In the genomic region with DNA sequence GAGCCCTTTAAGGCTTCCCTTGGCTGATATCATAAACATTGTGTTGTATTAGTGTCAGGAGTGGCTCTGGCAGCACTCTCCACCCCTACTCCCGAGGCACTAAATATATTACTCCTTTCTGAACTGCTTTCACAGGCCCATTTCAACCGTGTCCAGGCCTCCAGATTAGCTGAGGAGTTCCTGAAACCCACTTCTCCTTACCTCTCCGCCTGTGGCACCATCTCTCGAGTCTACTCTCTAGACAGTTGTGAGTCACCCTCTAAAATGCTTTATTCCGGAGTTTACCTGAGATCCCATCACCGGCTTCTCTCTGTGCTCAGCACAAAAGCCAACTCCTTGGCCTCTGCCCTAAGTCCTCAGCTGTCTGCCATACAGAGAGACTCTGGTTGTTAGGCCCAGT, we compare ENCODE assay signal across 16 cellular contexts. TPM values are rescaled to one million over a fixed set of nuclear protein-coding genes. Genes with fewer than 3 reads are reported as not detected.
DNase-seq lines count a peak whose midpoint lies in the region; ATAC-seq and TF ChIP-seq lines count a peak whose summit lies in the region.
"Had no signal": no experiment of that assay in that cellular context is flagged by ENCODE, and none has a peak within 500 bp of the region (broad histone marks: within the 10 kb centered on the region; RNA-seq: fewer than 3 reads in every experiment).

No MANE protein-coding gene starts in this region.

- peaks cover under 1% of the 10 kb centered on the region for H3K4me1 Mint-ChIP-seq in activated CD4-positive, alpha-beta memory T cell treated with anti-CD3 and anti-CD28 coated beads for 36 hours (ENCODE audit: low read depth)

- no peaks in the 10 kb centered on the region for H3K27me3 Mint-ChIP-seq in activated CD4-positive, alpha-beta memory T cell treated with anti-CD3 and anti-CD28 coated beads for 36 hours
- H3K27me3 Mint-ChIP-seq: memory B cell had no signal

- no peaks in the 10 kb centered on the region for H3K79me2 ChIP-seq in osteoblast (ENCODE audit: insufficient read depth, low read length)

- H3K27ac Mint-ChIP-seq in activated CD4-positive, alpha-beta memory T cell treated with anti-CD3 and anti-CD28 coated beads for 36 hours, result no peak overlapping the region
- H3K27ac Mint-ChIP-seq: memory B cell; stimulated activated effector memory CD8-positive, alpha-beta T cell treated with anti-CD3 and anti-CD28 coated beads, Interleukin-12 subunit alpha, Interleukin-12 subunit beta, amount 100 ng/mL, for 72 hours had no signal

- H3K27me3 ChIP-seq in osteoblast (ENCODE audit: insufficient read depth, low read length) (no peaks in the 10 kb centered on the region), uterus (no peaks in the 10 kb centered on the region), A673 (replicated peaks; ENCODE audit: insufficient read depth, low read depth, low read length, poor library complexity) (no peaks in the 10 kb centered on the region)
- H3K27me3 ChIP-seq: BLaER1 treated with 17β-estradiol and CSF1 and Interleukin-3, amounts not matched to agents 10 nM and 100 nM; foreskin keratinocyte had no signal

- no TSS peak for BruUV-seq in A673 (replicated peaks; lab: Mats Ljungman, UMichigan)

- no peaks in the 10 kb centered on the region for H4K20me1 ChIP-seq in osteoblast (ENCODE audit: insufficient read depth, low read length)
- H4K20me1 ChIP-seq: BLaER1 treated with 17β-estradiol and CSF1 and Interleukin-3, amounts not matched to agents 10 nM and 100 nM had no signal

- H3K9me3 Mint-ChIP-seq in activated CD4-positive, alpha-beta memory T cell treated with anti-CD3 and anti-CD28 coated beads for 36 hours, result no peaks in the 10 kb centered on the region
- H3K9me3 Mint-ChIP-seq: memory B cell; stimulated activated effector memory CD8-positive, alpha-beta T cell treated with anti-CD3 and anti-CD28 coated beads, Interleukin-12 subunit alpha, Interleukin-12 subunit beta, amount 100 ng/mL, for 72 hours had no signal

- WGBS in adipose tissue, 3 donors, result 74 to 83% (median 81%) methylated on average over 6 of the region's 6 CpGs

- CTCF ChIA-PET in activated CD4-positive, alpha-beta memory T cell treated with anti-CD3 and anti-CD28 coated beads for 36 hours (lab: Charles Lee), result interaction anchor here (1.0 kb wide), 1 partner anchor 45 kb away, joined by 3 read pairs; no protein-coding TSS in a partner anchor
- CTCF ChIA-PET in A673 (lab: Charles Lee), result no interaction called here

- TF ChIP-seq CTCF in osteoblast (IDR thresholded peaks at IDR 0.05; ENCODE audit: extremely low read depth, low read depth, low read length), result no peak
- no peak for TF ChIP-seq CTCF in uterus (IDR thresholded peaks at IDR 0.05)
- no peak for TF ChIP-seq CTCF in A673 (conservative IDR thresholded peaks at IDR 0.05; ENCODE audit: low read depth, low read length)

- intact Hi-C loops in left cardiac atrium (cut with DNase I) (no loop called here), uterus (cut with DNase I; ENCODE audit: low total_unique reads) (no loop called here), A673 (cut with micrococcal nuclease; ENCODE audit: unreplicated experiment) (no loop called here)
- intact Hi-C loops in activated CD4-positive, alpha-beta memory T cell treated with anti-CD3 and anti-CD28 coated beads for 36 hours (cut with micrococcal nuclease), result no loop called here

- no peak for DNase-seq in left cardiac atrium
- DNase-seq in osteoblast (ENCODE audit: insufficient read length, low spot score, missing footprints), result peak; percentile 67
- DNase-seq in uterus, result peak; percentile 31 to 56
- DNase-seq in NCI-H2081 treated with DMSO at 0.1 percent for 48 hours (lab: John Stamatoyannopoulos, UW), result no peak
- no peak for DNase-seq in activated CD4-positive, alpha-beta memory T cell treated with anti-CD3 and anti-CD28 coated beads for 36 hours
- DNase-seq in A673 (ENCODE audit: low spot score), result no peak
- DNase-seq: activated CD8-positive, alpha-beta memory T cell treated with anti-CD3 and anti-CD28 coated beads, Interleukin-2, amount 50 U/mL, for 4 hours; activated naive CD4-positive, alpha-beta T cell treated with anti-CD3 and anti-CD28 coated beads, Interleukin-2, amount 50 U/mL, for 16 hours; caudate nucleus; foreskin keratinocyte; NCI-H1092 had no signal

- no peak overlapping the region for H3K4me2 ChIP-seq in osteoblast (ENCODE audit: insufficient read depth, low read length)
- H3K4me2 ChIP-seq: BLaER1 treated with 17β-estradiol and CSF1 and Interleukin-3, amounts not matched to agents 10 nM and 100 nM had no signal

- H3K27ac ChIP-seq in adipose tissue (ENCODE audit: low read depth, low read length) (peak overlapping the region; percentile 74), osteoblast (ENCODE audit: low read depth, low read length) (no peak overlapping the region), uterus (peak overlapping the region; percentile 89 to 97), A673 (ENCODE audit: low read depth, low read length, poor library complexity, severe bottlenecking) (no peak overlapping the region)
- H3K27ac ChIP-seq: BLaER1 treated with 17β-estradiol and CSF1 and Interleukin-3, amounts not matched to agents 10 nM and 100 nM; foreskin keratinocyte had no signal

- H3K4me1 ChIP-seq in osteoblast (ENCODE audit: insufficient read depth, low read length), result peaks cover 2% of the 10 kb centered on the region
- H3K4me1 ChIP-seq in uterus, result no peaks in the 10 kb centered on the region
- H3K4me1 ChIP-seq in A673 (ENCODE audit: insufficient read depth, low read length, poor library complexity, severe bottlenecking), result peaks cover 20% of the 10 kb centered on the region
- H3K4me1 ChIP-seq: foreskin keratinocyte had no signal

- POLR2A ChIA-PET in activated CD4-positive, alpha-beta memory T cell treated with anti-CD3 and anti-CD28 coated beads for 36 hours (lab: Charles Lee), result no interaction called here
- POLR2A ChIA-PET in A673 (lab: Charles Lee; ENCODE audit: low non-redundant PET), result no interaction called here

- no peak for TF ChIP-seq POLR2A in uterus (IDR thresholded peaks at IDR 0.05)

- peak; percentile 63 to 86 for ATAC-seq in left cardiac atrium
- ATAC-seq: activated CD4-positive, CD25-positive, alpha-beta regulatory T cell treated with anti-CD3 and anti-CD28 coated beads, Interleukin-2, amount 50 U/mL, for 24 hours; foreskin keratinocyte; stimulated activated effector memory CD8-positive, alpha-beta T cell treated with anti-CD3 and anti-CD28 coated beads, Interleukin-12 subunit alpha, Interleukin-12 subunit beta, amount 100 ng/mL, for 72 hours had no signal

- H2AFZ ChIP-seq in osteoblast (ENCODE audit: low read length), result no peak overlapping the region

- H3K36me3 ChIP-seq in osteoblast (ENCODE audit: insufficient read depth, low read length), result peaks cover 21% of the 10 kb centered on the region
- H3K36me3 ChIP-seq in uterus, result no peaks in the 10 kb centered on the region
- no peaks in the 10 kb centered on the region for H3K36me3 ChIP-seq in A673 (ENCODE audit: insufficient read depth, low read length, poor library complexity, severe bottlenecking)

- H3K9me3 ChIP-seq in osteoblast (ENCODE audit: low read depth, low read length), result no peaks in the 10 kb centered on the region
- no peaks in the 10 kb centered on the region for H3K9me3 ChIP-seq in uterus
- H3K9me3 ChIP-seq in A673 (ENCODE audit: low read depth, low read length, poor library complexity, severe bottlenecking), result no peaks in the 10 kb centered on the region
- H3K9me3 ChIP-seq: BLaER1 treated with 17β-estradiol and CSF1 and Interleukin-3, amounts not matched to agents 10 nM and 100 nM had no signal

- peaks cover 44% of the 10 kb centered on the region for H3K36me3 Mint-ChIP-seq in activated CD4-positive, alpha-beta memory T cell treated with anti-CD3 and anti-CD28 coated beads for 36 hours

- H3K4me3 ChIP-seq in osteoblast (ENCODE audit: insufficient read depth, low read length) (no peak overlapping the region), uterus (no peak overlapping the region), A673 (ENCODE audit: low read depth, low read length, poor library complexity, severe bottlenecking) (no peak overlapping the region)
- H3K4me3 ChIP-seq: BLaER1 treated with 17β-estradiol and CSF1 and Interleukin-3, amounts not matched to agents 10 nM and 100 nM had no signal

- no peak overlapping the region for H3K4me3 Mint-ChIP-seq in activated CD4-positive, alpha-beta memory T cell treated with anti-CD3 and anti-CD28 coated beads for 36 hours
- H3K4me3 Mint-ChIP-seq: memory B cell; stimulated activated effector memory CD8-positive, alpha-beta T cell treated with anti-CD3 and anti-CD28 coated beads, Interleukin-12 subunit alpha, Interleukin-12 subunit beta, amount 100 ng/mL, for 72 hours had no signal

RNA-seq across cellular contexts. Expression of a gene that starts 14.4 kb away (rescaled TPM):
- 10 to 100 TPM in 2 of 3 donors, 1 to 10 TPM in 1; 2.2 to 58.1 (median 24.4) TPM for polyA plus RNA-seq in adipose tissue
- total RNA-seq in left cardiac atrium (10 to 100 TPM; 16.7 to 19.1 TPM), osteoblast (15.6 and 15.9 TPM in 2 replicates), uterus (10 to 100 TPM; 55.6 to 75.3 (median 65.8) TPM), A673 (2021) (1.1 and 1.9 TPM in 2 replicates)
- total RNA-seq in activated CD4-positive, alpha-beta memory T cell treated with anti-CD3 and anti-CD28 coated beads for 36 hours, result 1 to 10 TPM; 1.2 TPM

Comparison
In these comparisons a context has a peak if more than half of its experiments do, and no peak if none do; other contexts are left out.
1. H3K27ac ChIP-seq: peak in adipose tissue (single experiment) and uterus (2 of 2); none in osteoblast (single experiment) and A673 (single experiment).
2. DNase-seq: peak in osteoblast (single experiment) and uterus (2 of 2); none in left cardiac atrium (single experiment), NCI-H2081 treated with DMSO at 0.1 percent for 48 hours (single experiment), activated CD4-positive, alpha-beta memory T cell treated with anti-CD3 and anti-CD28 coated beads for 36 hours (single experiment) and A673 (single experiment).